ENCODE assay signal across 21 cellular contexts in genomic region chr2:217512259-217512658, GRCh38.
"Had no signal": no experiment of that assay in that cellular context is flagged by ENCODE, and none has a peak within 500 bp of the region (broad histone marks: within the 10 kb centered on the region; RNA-seq: fewer than 3 reads in every experiment).

No MANE protein-coding gene starts in this region.

- DNase-seq: activated CD4-positive, alpha-beta T cell treated with anti-CD3 and anti-CD28 coated beads for 1 hour; activated CD4-positive, alpha-beta T cell treated with anti-CD3 and anti-CD28 coated beads, Interleukin-2, amount 50 U/mL, for 1 hour; activated CD8-positive, alpha-beta T cell treated with anti-CD3 and anti-CD28 coated beads, Interleukin-2, amount 10 ng/mL, durations not matched to agents 7 days and 5 days; activated gamma-delta T cell; central memory CD4-positive, alpha-beta T cell; dermis blood vessel endothelial cell; effector memory CD4-positive, alpha-beta T cell; glutamatergic neuron; hippocampal formation; kidney glomerular epithelial cell; left lung; mammary epithelial cell; nephron progenitor cell; occipital lobe; retina; spleen; stimulated activated CD4-positive, alpha-beta T cell treated with anti-CD3 and anti-CD28 coated beads, Interleukin-4, amount 100 ng/mL, for 1 hour; stimulated activated naive CD4-positive, alpha-beta T cell; upper lobe of right lung; WERI-Rb-1 had no signal

- ATAC-seq: activated CD8-positive, alpha-beta T cell treated with anti-CD3 and anti-CD28 coated beads, Interleukin-2, amount 10 ng/mL, durations not matched to agents 7 days and 5 days; left lung; upper lobe of right lung had no signal

- H3K36me3 ChIP-seq: ascending aorta, left lung, spleen, upper lobe of right lung, WERI-Rb-1 had no signal

- H3K27ac ChIP-seq: ascending aorta, left lung, upper lobe of right lung, WERI-Rb-1 had no signal

- H3K4me3 ChIP-seq: ascending aorta, left lung, spleen, upper lobe of right lung had no signal

- H3K9me3 ChIP-seq: ascending aorta, left lung, spleen, upper lobe of right lung had no signal

- H3K27me3 ChIP-seq: ascending aorta, left lung, upper lobe of right lung had no signal
